In the genomic region with DNA sequence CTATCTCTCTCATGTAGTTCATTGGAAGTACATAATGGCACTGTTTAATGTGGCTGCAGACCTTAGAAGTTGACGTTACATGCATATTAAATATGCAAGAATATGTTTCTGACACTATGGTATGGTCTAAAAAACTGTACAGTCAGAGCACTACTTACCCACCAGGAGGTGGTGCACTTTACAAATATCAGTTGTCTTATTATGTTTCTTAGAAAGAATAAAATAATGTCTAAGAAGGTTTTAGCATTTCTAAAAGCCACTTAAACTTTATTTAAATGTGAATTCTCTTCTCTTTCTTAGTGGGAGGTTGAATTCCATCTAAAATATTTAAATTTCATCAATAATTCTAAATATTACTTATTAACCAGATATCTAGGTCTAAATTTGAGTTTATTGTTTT, we compare ENCODE assay signal across 8 cellular contexts. TPM values are rescaled to one million over a fixed set of nuclear protein-coding genes. Genes with fewer than 3 reads are reported as not detected.
A peak's percentile ranks its signal among the peaks of the same experiment; 100 is the strongest.
DNase-seq lines count a peak whose midpoint lies in the region; ATAC-seq, FAIRE-seq and TF ChIP-seq lines count a peak whose summit lies in the region.

No MANE protein-coding gene starts in this region.

- no peak for FAIRE-seq in GM12891 (lab: Jason Lieb, UNC)

- no peak for TF ChIP-seq POLR2A in GM12891 (IDR thresholded peaks at IDR 0.05; ENCODE audit: low read depth, low read length)

- no peaks in the 10 kb centered on the region for H3K79me2 ChIP-seq in OCI-LY7 (ENCODE audit: insufficient read depth, low read depth, low read length)

- no peak overlapping the region for H3K4me2 ChIP-seq in OCI-LY7 (ENCODE audit: low read length)

- no peaks in the 10 kb centered on the region for H3K4me1 ChIP-seq in OCI-LY7 (ENCODE audit: insufficient read depth, low read length, poor library complexity, severe bottlenecking)

- CTCF ChIA-PET in OCI-LY7 (lab: Charles Lee; ENCODE audit: unreplicated experiment), result no interaction called here

- no peaks in the 10 kb centered on the region for H4K20me1 ChIP-seq in OCI-LY7 (ENCODE audit: insufficient read depth, low read length)

- BruUV-seq in OCI-LY7 (replicated peaks; lab: Mats Ljungman, UMichigan), result no TSS peak

- no peaks in the 10 kb centered on the region for H3K9me2 ChIP-seq in OCI-LY7 (ENCODE audit: insufficient read depth, low read length)

- intact Hi-C loops in OCI-LY7 (cut with micrococcal nuclease; ENCODE audit: unreplicated experiment), result no loop called here

- H3K27ac ChIP-seq in OCI-LY7 (ENCODE audit: low read depth, low read length, poor library complexity, severe bottlenecking), result no peak overlapping the region

- POLR2A ChIA-PET in OCI-LY7 (lab: Charles Lee), result no interaction called here

- H3K9me3 ChIP-seq in OCI-LY7 (ENCODE audit: low read length), result no peaks in the 10 kb centered on the region

- no peak overlapping the region for H2AFZ ChIP-seq in OCI-LY7 (ENCODE audit: low read length)

- in situ Hi-C loops in ACHN (cut with HindIII; ENCODE audit: low pct_ligation_motif_present, low pct_unique_long_range_greater_than_20kb, low sequenced_read_pairs), result loop anchor here (25.0 kb wide), 1 partner anchor 628 kb away; no protein-coding TSS in a partner anchor

- no peaks in the 10 kb centered on the region for H3K36me3 ChIP-seq in OCI-LY7 (ENCODE audit: insufficient read depth, low read length)

- peak; percentile 58 for DNase-seq in ACHN
- no peak for DNase-seq in GM12864 (ENCODE audit: low read depth)
- DNase-seq in OCI-LY7 (ENCODE audit: low spot score), result peak; percentile 11
- DNase-seq in fibroblast of the conjunctiva (ENCODE audit: low read depth), result peak; percentile 33
- no peak for DNase-seq in COLO829 (ENCODE audit: low spot score)
- no peak for DNase-seq in NCI-H345 (lab: John Stamatoyannopoulos, UW)
- DNase-seq in GM12891 (ENCODE audit: insufficient read length, low spot score), result no peak

- ATAC-seq in HG02938 (IDR thresholded peaks at IDR 0.05; ENCODE audit: unreplicated experiment), result no peak

- H3K4me3 ChIP-seq in GM12864 (ENCODE audit: low read depth, low read length) (no peak overlapping the region), OCI-LY7 (ENCODE audit: low read depth, low read length, poor library complexity, severe bottlenecking) (no peak overlapping the region)

- TF ChIP-seq CTCF in GM12864 (IDR thresholded peaks at IDR 0.05; ENCODE audit: low read depth, low read length, missing control alignments), result peak; percentile 14
- TF ChIP-seq CTCF in OCI-LY7 (conservative IDR thresholded peaks at IDR 0.05; ENCODE audit: low read length), result peak; percentile 60

TF ChIP-seq in GM12891, 5 proteins besides CTCF, POLR2A, EP300 and RAD21:
- TF ChIP-seq POU2F2 (IDR thresholded peaks at IDR 0.05; ENCODE audit: low read depth, low read length), result no peak
- no peak for TF ChIP-seq PAX5 (IDR thresholded peaks at IDR 0.05; ENCODE audit: insufficient read depth, low read length, severe bottlenecking)
- TF ChIP-seq TAF1 (IDR thresholded peaks at IDR 0.05; ENCODE audit: low read depth, low read length), result no peak
- TF ChIP-seq SPI1 (IDR thresholded peaks at IDR 0.05; ENCODE audit: low read depth, low read length), result no peak
- TF ChIP-seq POLR2AphosphoS5 (IDR thresholded peaks at IDR 0.05; ENCODE audit: low read depth, low read length), result no peak

RNA-seq across cellular contexts. Expression of a gene that starts 4.3 kb away (rescaled TPM):
- total RNA-seq in OCI-LY7 (2014; rRNA removed; shearing (Covaris generic)), result not detected in 2 replicates
- not detected in 2 replicates for total RNA-seq in OCI-LY7 (2022)
- polyA plus RNA-seq in GM12891 (2012; ENCODE audit: low read depth, missing spikeins), result not detected

Comparison
In these comparisons a context has a peak if more than half of its experiments do, and no peak if none do; other contexts are left out.
1. DNase-seq: peak in ACHN (single experiment), OCI-LY7 (single experiment) and fibroblast of the conjunctiva (single experiment); none in GM12864 (single experiment), COLO829 (single experiment), NCI-H345 (single experiment) and GM12891 (single experiment).